ENCODE assay signal across 8 cellular contexts in the genomic region with DNA sequence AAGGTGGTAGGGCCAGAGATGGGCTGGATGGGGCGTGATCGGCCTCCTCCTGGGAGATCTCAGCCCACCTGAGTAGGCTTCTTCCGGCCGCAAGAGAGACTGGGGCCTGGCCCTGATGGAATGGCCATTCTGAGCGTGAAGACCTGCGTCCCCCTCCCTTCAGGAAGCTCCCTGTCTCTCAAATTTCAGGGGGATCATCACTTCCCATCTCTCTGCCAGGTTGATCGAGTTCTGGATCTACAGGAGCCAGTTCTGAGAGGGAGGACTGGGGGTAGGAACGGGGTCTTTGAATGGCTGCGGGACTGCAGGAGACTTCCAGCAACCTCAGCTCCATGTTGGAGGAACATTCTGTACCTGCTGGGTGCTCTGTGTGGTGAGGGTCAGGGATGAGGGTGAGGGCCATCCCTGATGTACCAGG. TPM values are rescaled to one million over a fixed set of nuclear protein-coding genes. Genes with fewer than 3 reads are reported as not detected.
DNase-seq lines count a peak whose midpoint lies in the region; ATAC-seq, FAIRE-seq and TF ChIP-seq lines count a peak whose summit lies in the region.

No MANE protein-coding gene starts in this region.

- H2BK120ac ChIP-seq in IMR-90 (ENCODE audit: low read depth, low read length) = peak overlapping the region; percentile 33

- H3K4me3 Mint-ChIP-seq in central memory CD8-positive, alpha-beta T cell = peak overlapping the region; percentile 73
- H3K4me3 Mint-ChIP-seq in naive thymus-derived CD8-positive, alpha-beta T cell = peak overlapping the region; percentile 78 to 93 (median 84)

- no peak for ATAC-seq in IMR-90 (ENCODE audit: low read depth)
- ATAC-seq in central memory CD8-positive, alpha-beta T cell (replicated peaks; ENCODE audit: extremely low read depth, poor library complexity, severe bottlenecking) = no peak
- no peak for ATAC-seq in naive thymus-derived CD8-positive, alpha-beta T cell

- peak overlapping the region; percentile 86 for H3K4me2 ChIP-seq in IMR-90 (ENCODE audit: low read depth, low read length)

- 83% methylated on average over 1 of the region's 9 CpGs; no CpG with 5 or more reads in 1 of the 2 experiments for WGBS in IMR-90 (ENCODE audit: extremely low coverage in 2 of 2, insufficient read length in 1 of 2), 2 experiments

- no peaks in the 10 kb centered on the region for H4K20me1 ChIP-seq in IMR-90 (ENCODE audit: insufficient read depth, low read length)

- H3K4me1 Mint-ChIP-seq in central memory CD8-positive, alpha-beta T cell = peaks cover 12% of the 10 kb centered on the region
- H3K4me1 Mint-ChIP-seq in naive thymus-derived CD8-positive, alpha-beta T cell = peaks cover 7 to 29% (median 25%) of the 10 kb centered on the region in 4 donors

- intact Hi-C loops in IMR-90 (cut with micrococcal nuclease) = loop anchor here (2.0 kb wide), 1 partner anchor 25 kb away; no protein-coding TSS in a partner anchor

- no peaks in the 10 kb centered on the region for H3K27me3 Mint-ChIP-seq in central memory CD8-positive, alpha-beta T cell
- no peaks in the 10 kb centered on the region for H3K27me3 Mint-ChIP-seq in naive thymus-derived CD8-positive, alpha-beta T cell

- TF ChIP-seq CTCF in AG09309 (IDR thresholded peaks at IDR 0.05; ENCODE audit: control insufficient read depth, insufficient read depth, low read depth, low read length, missing control alignments) (no peak), IMR-90 (conservative IDR thresholded peaks at IDR 0.05; ENCODE audit: low read depth, low read length) (no peak)

- no peak for TF ChIP-seq RAD21 in IMR-90 (IDR thresholded peaks at IDR 0.05; ENCODE audit: low read length)

- H3K14ac ChIP-seq in IMR-90 (replicated peaks; ENCODE audit: low read depth, low read length) = peak overlapping the region; percentile 95

- peak overlapping the region; percentile 91 for H4K5ac ChIP-seq in IMR-90 (ENCODE audit: low read depth, low read length)

- H2BK5ac ChIP-seq in IMR-90 (ENCODE audit: low read depth, low read length, poor library complexity, severe bottlenecking) = peak overlapping the region; percentile 2

- DNase-seq in AG09309 (ENCODE audit: low read depth) (no peak), IMR-90 (no peak), NCI-H748 (lab: John Stamatoyannopoulos, UW; ENCODE audit: unreplicated experiment) (no peak), NCI-H2196 (lab: John Stamatoyannopoulos, UW; ENCODE audit: unreplicated experiment) (no peak), NCI-H748 treated with DMSO at 0.1 percent for 48 hours (lab: John Stamatoyannopoulos, UW) (no peak), GM19239 (ENCODE audit: insufficient read length, low spot score) (no peak)
- DNase-seq in central memory CD8-positive, alpha-beta T cell (ENCODE audit: low spot score in 2 of 2) = no peak
- DNase-seq in naive thymus-derived CD8-positive, alpha-beta T cell = no peak

- H3K27ac ChIP-seq in IMR-90 (ENCODE audit: insufficient read depth, low read length) = peak overlapping the region; percentile 20; the same call in 1 of the 2 replicates

- peak overlapping the region; percentile 74 for H2AK9ac ChIP-seq in IMR-90 (replicated peaks; ENCODE audit: low read depth, low read length, poor library complexity)

- peak overlapping the region; percentile 79 for H3K4ac ChIP-seq in IMR-90 (ENCODE audit: low read depth, low read length)

- H3K9me3 ChIP-seq in IMR-90 (ENCODE audit: control insufficient read depth, insufficient read depth, low read length) = no peaks in the 10 kb centered on the region

- H3K27ac Mint-ChIP-seq in central memory CD8-positive, alpha-beta T cell (ENCODE audit: low read depth) = peak overlapping the region; percentile 70
- peak overlapping the region; percentile 65 to 95 (median 87) for H3K27ac Mint-ChIP-seq in naive thymus-derived CD8-positive, alpha-beta T cell

- H3K36me3 Mint-ChIP-seq in central memory CD8-positive, alpha-beta T cell (ENCODE audit: insufficient read depth) = peaks cover 2% of the 10 kb centered on the region
- no peaks in the 10 kb centered on the region for H3K36me3 Mint-ChIP-seq in naive thymus-derived CD8-positive, alpha-beta T cell

- peak overlapping the region; percentile 88 for H4K91ac ChIP-seq in IMR-90 (ENCODE audit: insufficient read depth, low read depth, low read length)

- H3K4me3 ChIP-seq in AG09309 (ENCODE audit: control insufficient read depth, low read depth, low read length) = peak overlapping the region; percentile 46
- H3K4me3 ChIP-seq in IMR-90 (ENCODE audit: insufficient read depth, low read depth, low read length) = peak overlapping the region; percentile 38

- dilution Hi-C loops in IMR-90 (cut with HindIII; ENCODE audit: low sequenced_read_pairs, unreplicated experiment) = no loop called here

- peaks cover 7% of the 10 kb centered on the region for H3K4me1 ChIP-seq in IMR-90 (ENCODE audit: control insufficient read depth, insufficient read depth, low read length)

- no peaks in the 10 kb centered on the region for H3K9me3 Mint-ChIP-seq in central memory CD8-positive, alpha-beta T cell
- no peaks in the 10 kb centered on the region for H3K9me3 Mint-ChIP-seq in naive thymus-derived CD8-positive, alpha-beta T cell

- H3K36me3 ChIP-seq in IMR-90 (ENCODE audit: control insufficient read depth, insufficient read depth, low read length) = no peaks in the 10 kb centered on the region

- no peak for TF ChIP-seq POLR2A in IMR-90 (IDR thresholded peaks at IDR 0.05; ENCODE audit: low read depth, low read length)

- no peaks in the 10 kb centered on the region; the same call in 1 of the 2 replicates for H3K27me3 ChIP-seq in IMR-90 (ENCODE audit: control insufficient read depth, insufficient read depth, low read length)

- H3K79me1 ChIP-seq in IMR-90 (ENCODE audit: low read depth in 1 of 2, low read length in 2 of 2) = peaks cover 0 to 4% of the 10 kb centered on the region in 2 experiments; a peak in 1 of 4 replicates

- no peak overlapping the region for H3K56ac ChIP-seq in IMR-90 (ENCODE audit: extremely low read depth, insufficient read depth, low read length)

- peak overlapping the region; percentile 31 for H3K9ac ChIP-seq in IMR-90 (ENCODE audit: low read depth, low read length)

- peak overlapping the region; percentile 96 for H2AFZ ChIP-seq in IMR-90 (replicated peaks; ENCODE audit: low read length, poor library complexity)

- H3K9me1 ChIP-seq in IMR-90 (ENCODE audit: insufficient read depth, low read length) = peaks cover 12% of the 10 kb centered on the region

- CTCF ChIA-PET in IMR-90 (lab: Yijun Ruan, JAX) = no interaction called here

- peak overlapping the region; percentile 34; the same call in 1 of the 2 replicates for H3K18ac ChIP-seq in IMR-90 (ENCODE audit: low read depth, low read length)

- peak overlapping the region; percentile 83; the same call in 1 of the 2 replicates for H2AK5ac ChIP-seq in IMR-90 (ENCODE audit: low read depth, low read length)

- FAIRE-seq in GM19239 (lab: Jason Lieb, UNC) = no peak

- H2BK15ac ChIP-seq in IMR-90 (ENCODE audit: low read depth, low read length) = peak overlapping the region; percentile 87; the same call in 2 of the 3 replicates

- no TSS peak for BruUV-seq in IMR-90 (replicated peaks; lab: Mats Ljungman, UMichigan)

- POLR2A ChIA-PET in IMR-90 (lab: Charles Lee; ENCODE audit: unreplicated experiment) = no interaction called here
- POLR2A ChIA-PET in naive thymus-derived CD8-positive, alpha-beta T cell (lab: Charles Lee) = interaction anchor here (1.2 to 7.1 kb wide), 4 partner anchors 10 to 33 kb away, joined by 4 to 46 read pairs (median 18); a partner anchor contains a TSS

- H3K23ac ChIP-seq in IMR-90 (ENCODE audit: low read depth, low read length) = peak overlapping the region; percentile 29

- peak overlapping the region; percentile 17; the same call in 1 of the 2 replicates for H2BK20ac ChIP-seq in IMR-90 (ENCODE audit: low read depth, low read length)

- in situ Hi-C loops in IMR-90 (cut with MboI; ENCODE audit: low sequenced_read_pairs) = no loop called here

- H4K8ac ChIP-seq in IMR-90 (ENCODE audit: low read depth in 2 of 2, low read length in 2 of 2) = peak overlapping the region; percentile 98

RNA-seq across cellular contexts. Expression of a gene that starts 9.3 kb away (rescaled TPM):
- not detected in 2 replicates for total RNA-seq in IMR-90 (2012; rRNA removed)
- polyA plus RNA-seq in IMR-90 (2012; rRNA removed) = 0.04 TPM in 1 of 2 replicates, not detected in the other
- not detected in 2 replicates for polyA plus RNA-seq in IMR-90 (2012; cell fraction: cytosol; rRNA removed)
- not detected in 2 replicates for polyA plus RNA-seq in IMR-90 (2012; cell fraction: nucleus; rRNA removed; ENCODE audit: low replicate concordance)
- not detected for total RNA-seq in naive thymus-derived CD8-positive, alpha-beta T cell
- under 1 TPM; 0.16 to 0.65 (median 0.50) TPM for polyA plus RNA-seq in naive thymus-derived CD8-positive, alpha-beta T cell

RNA-seq across cellular contexts. Expression of a gene that starts 25.9 kb away (rescaled TPM):
- total RNA-seq in IMR-90 (2012; rRNA removed) = not detected in 2 replicates
- not detected in 2 replicates for polyA plus RNA-seq in IMR-90 (2012; rRNA removed)
- polyA plus RNA-seq in IMR-90 (2012; cell fraction: cytosol; rRNA removed) = not detected in 2 replicates
- polyA plus RNA-seq in IMR-90 (2012; cell fraction: nucleus; rRNA removed; ENCODE audit: low replicate concordance) = 0.08 TPM in 1 of 2 replicates, not detected in the other
- total RNA-seq in naive thymus-derived CD8-positive, alpha-beta T cell = under 1 TPM in 1 of 2 experiments, not detected in 1; 0.44 TPM
- polyA plus RNA-seq in naive thymus-derived CD8-positive, alpha-beta T cell = not detected

RNA-seq across cellular contexts. Expression of a gene that starts 26.1 kb away (rescaled TPM):
- total RNA-seq in IMR-90 (2012; rRNA removed) = 45.7 and 46.4 TPM in 2 replicates
- 68.9 and 78.6 TPM in 2 replicates for polyA plus RNA-seq in IMR-90 (2012; rRNA removed)
- polyA plus RNA-seq in IMR-90 (2012; cell fraction: cytosol; rRNA removed) = 39.3 and 55.4 TPM in 2 replicates
- 38.2 and 43.6 TPM in 2 replicates for polyA plus RNA-seq in IMR-90 (2012; cell fraction: nucleus; rRNA removed; ENCODE audit: low replicate concordance)
- total RNA-seq in naive thymus-derived CD8-positive, alpha-beta T cell = 100 to 1,000 TPM; 178 to 192 TPM
- 100 to 1,000 TPM; 100 to 335 (median 249) TPM for polyA plus RNA-seq in naive thymus-derived CD8-positive, alpha-beta T cell

RNA-seq across cellular contexts. Expression of a gene that starts 27.1 kb away (rescaled TPM):
- total RNA-seq in IMR-90 (2012; rRNA removed) = 123 and 125 TPM in 2 replicates
- 154 and 155 TPM in 2 replicates for polyA plus RNA-seq in IMR-90 (2012; rRNA removed)
- polyA plus RNA-seq in IMR-90 (2012; cell fraction: cytosol; rRNA removed) = 69.3 and 125 TPM in 2 replicates
- 121 and 167 TPM in 2 replicates for polyA plus RNA-seq in IMR-90 (2012; cell fraction: nucleus; rRNA removed; ENCODE audit: low replicate concordance)
- total RNA-seq in naive thymus-derived CD8-positive, alpha-beta T cell = 10 to 100 TPM; 77.1 to 87.9 TPM
- 10 to 100 TPM; 45.4 to 55.9 (median 51.5) TPM for polyA plus RNA-seq in naive thymus-derived CD8-positive, alpha-beta T cell

RNA-seq across cellular contexts. Expression of a gene that starts 35.0 kb away (rescaled TPM):
- 1.4 and 1.7 TPM in 2 replicates for total RNA-seq in IMR-90 (2012; rRNA removed)
- 5.1 and 7.5 TPM in 2 replicates for polyA plus RNA-seq in IMR-90 (2012; rRNA removed)
- polyA plus RNA-seq in IMR-90 (2012; cell fraction: cytosol; rRNA removed) = 0.49 and 1.2 TPM in 2 replicates
- 30.8 and 104 TPM in 2 replicates for polyA plus RNA-seq in IMR-90 (2012; cell fraction: nucleus; rRNA removed; ENCODE audit: low replicate concordance)
- total RNA-seq in naive thymus-derived CD8-positive, alpha-beta T cell = 10 to 100 TPM; 82.2 to 83.3 TPM
- polyA plus RNA-seq in naive thymus-derived CD8-positive, alpha-beta T cell = 1 to 10 TPM in 1 of 3 donors, under 1 TPM in 2; 0.55 to 1.2 (median 0.58) TPM
